In genomic region chr6:129175066-129175465, GRCh38 we compare ENCODE assay signal across 21 cellular contexts.
"Had no signal": no experiment of that assay in that cellular context is flagged by ENCODE, and none has a peak within 500 bp of the region (broad histone marks: within the 10 kb centered on the region; RNA-seq: fewer than 3 reads in every experiment).

No MANE protein-coding gene starts in this region.

- H3K27me3 ChIP-seq: heart left ventricle, neural progenitor cell, ovary, right atrium auricular region, sigmoid colon had no signal

- H2AFZ ChIP-seq: neural progenitor cell had no signal

- H3K36me3 ChIP-seq: neural progenitor cell, ovary, sigmoid colon had no signal

- H3K9me3 Mint-ChIP-seq: effector memory CD8-positive, alpha-beta T cell; natural killer cell treated with Interleukin-12 subunit alpha and Interleukin-12 subunit beta and Interleukin-15 and Interleukin-18, amount 100 ng/mL, for 72 hours had no signal

- H3K27ac ChIP-seq: neural progenitor cell, ovary, right atrium auricular region, sigmoid colon had no signal

- H3K9me3 ChIP-seq: heart left ventricle, ovary, right atrium auricular region, sigmoid colon had no signal

- H3K27ac Mint-ChIP-seq: dendritic cell treated with granulocyte-macrophage colony-stimulating factor and Interleukin-4, amounts not matched to agents 40 ng/mL and 50 ng/mL, for 4 days; effector memory CD8-positive, alpha-beta T cell; natural killer cell treated with Interleukin-12 subunit alpha and Interleukin-12 subunit beta and Interleukin-15 and Interleukin-18, amount 100 ng/mL, for 72 hours; neural progenitor cell had no signal

- FAIRE-seq: frontal cortex, small intestine had no signal

- DNase-seq: effector memory CD8-positive, alpha-beta T cell; erythroblast; heart left ventricle; hippocampal formation; left colon; left ventricle myocardium superior; mesenchymal stem cell; midbrain; nucleus accumbens; ovary; sigmoid colon; small intestine; stimulated activated CD4-positive, alpha-beta T cell treated with anti-CD3 and anti-CD28 coated beads, Interleukin-12 subunit alpha, Interleukin-12 subunit beta, amount 100 ng/mL, for 4 hours; stimulated activated naive CD4-positive, alpha-beta T cell treated with Interleukin-2 at 50 U/mL for 16 hours; trophoblast cell had no signal

- H3K9ac ChIP-seq: neural progenitor cell had no signal

- H3K4me1 ChIP-seq: neural progenitor cell, sigmoid colon had no signal

- H3K27me3 Mint-ChIP-seq: dendritic cell treated with granulocyte-macrophage colony-stimulating factor and Interleukin-4, amounts not matched to agents 40 ng/mL and 50 ng/mL, for 4 days had no signal

- H3K4me3 ChIP-seq: heart left ventricle, lung, neural progenitor cell, ovary, right atrium auricular region, sigmoid colon had no signal

- ATAC-seq: effector memory CD8-positive, alpha-beta T cell; left colon; left ventricle myocardium superior; natural killer cell treated with Interleukin-12 subunit alpha and Interleukin-12 subunit beta and Interleukin-15 and Interleukin-18, amount 100 ng/mL, for 72 hours had no signal

- H3K4me3 Mint-ChIP-seq: dendritic cell treated with granulocyte-macrophage colony-stimulating factor and Interleukin-4, amounts not matched to agents 40 ng/mL and 50 ng/mL, for 4 days; effector memory CD8-positive, alpha-beta T cell; natural killer cell treated with Interleukin-12 subunit alpha and Interleukin-12 subunit beta and Interleukin-15 and Interleukin-18, amount 100 ng/mL, for 72 hours; neural progenitor cell had no signal

- H3K36me3 Mint-ChIP-seq: natural killer cell treated with Interleukin-12 subunit alpha and Interleukin-12 subunit beta and Interleukin-15 and Interleukin-18, amount 100 ng/mL, for 72 hours; neural progenitor cell had no signal

- H3K4me2 ChIP-seq: neural progenitor cell had no signal
